Comparison of ENCODE assay signal across 8 cellular contexts in genomic region chr14:49692895-49693737, GRCh38. TPM values are rescaled to one million over a fixed set of nuclear protein-coding genes. Genes with fewer than 3 reads are reported as not detected.
DNase-seq lines count a peak whose midpoint lies in the region; ATAC-seq and TF ChIP-seq lines count a peak whose summit lies in the region.

KLHDC1 (plus strand) TSS chr14:49693120; CDS start chr14:49693195, 75 bp downstream.

- H3K36me3 Mint-ChIP-seq in T-helper 1 cell treated with Interleukin-12 subunit alpha and Interleukin-12 subunit beta and Interleukin-4 antibody, amounts not matched to agents 30 μg/mL and 1 μg/mL, for 36 hours (ENCODE audit: low read depth) = no peaks in the 10 kb centered on the region

- H3K27ac ChIP-seq in psoas muscle = peak within 1 kb of the TSS; percentile 93

- no peaks in the 10 kb centered on the region for H3K27me3 Mint-ChIP-seq in T-helper 1 cell treated with Interleukin-12 subunit alpha and Interleukin-12 subunit beta and Interleukin-4 antibody, amounts not matched to agents 30 μg/mL and 1 μg/mL, for 36 hours (ENCODE audit: low read depth)

- ATAC-seq in HG02623 (IDR thresholded peaks at IDR 0.05; ENCODE audit: unreplicated experiment) (peak; percentile 61), left ventricle myocardium superior (peak; percentile 95), psoas muscle (peak; percentile 85 to 94 (median 91))

- peak; percentile 73 for DNase-seq in GM12865 (ENCODE audit: low read depth)
- DNase-seq in NCI-H128 (lab: John Stamatoyannopoulos, UW; ENCODE audit: unreplicated experiment) = peak; percentile 45
- DNase-seq in amniotic stem cell (lab: John Stamatoyannopoulos, UW) = peak; percentile 59
- DNase-seq in left ventricle myocardium superior = peak; percentile 94
- DNase-seq in psoas muscle = peak; percentile 89 to 94
- DNase-seq in ureter (ENCODE audit: low spot score) = peak; percentile 88

- no peaks in the 10 kb centered on the region for H3K27me3 ChIP-seq in psoas muscle (ENCODE audit: insufficient read depth in 3 of 3, low read length in 2 of 3)

- WGBS in psoas muscle, 3 donors = 0 to 1% (median 0%) methylated on average over 52 to 85 of the region's 85 CpGs

- H3K36me3 ChIP-seq in psoas muscle (ENCODE audit: insufficient read depth in 1 of 2, low read depth in 1 of 2) = peaks cover 0 to 4% of the 10 kb centered on the region in 2 donors

- peak within 1 kb of the TSS; percentile 66 for H3K27ac Mint-ChIP-seq in T-helper 1 cell treated with Interleukin-12 subunit alpha and Interleukin-12 subunit beta and Interleukin-4 antibody, amounts not matched to agents 30 μg/mL and 1 μg/mL, for 36 hours

- peak within 1 kb of the TSS; percentile 87 for H3K4me3 Mint-ChIP-seq in T-helper 1 cell treated with Interleukin-12 subunit alpha and Interleukin-12 subunit beta and Interleukin-4 antibody, amounts not matched to agents 30 μg/mL and 1 μg/mL, for 36 hours

- H3K4me1 Mint-ChIP-seq in T-helper 1 cell treated with Interleukin-12 subunit alpha and Interleukin-12 subunit beta and Interleukin-4 antibody, amounts not matched to agents 30 μg/mL and 1 μg/mL, for 36 hours (ENCODE audit: low read depth) = peaks cover 29% of the 10 kb centered on the region

- peaks cover 5% of the 10 kb centered on the region for H3K4me1 ChIP-seq in psoas muscle

- intact Hi-C loops in left ventricle myocardium superior (cut with micrococcal nuclease) = no loop called here
- intact Hi-C loops in psoas muscle (cut with DNase I) = loop anchor here (2.0 to 10.0 kb wide), 3 partner anchors 58 to 69 kb away; partner anchors contain the start of gene DNAAF2 (in 2 of the 2)

- H3K9me3 ChIP-seq in psoas muscle = no peaks in the 10 kb centered on the region

- no peaks in the 10 kb centered on the region for H3K9me3 Mint-ChIP-seq in T-helper 1 cell treated with Interleukin-12 subunit alpha and Interleukin-12 subunit beta and Interleukin-4 antibody, amounts not matched to agents 30 μg/mL and 1 μg/mL, for 36 hours

- TF ChIP-seq CTCF in GM12865 (IDR thresholded peaks at IDR 0.05; ENCODE audit: insufficient read depth, low read depth, low read length, missing control alignments) (no peak), psoas muscle (IDR thresholded peaks at IDR 0.05) (no peak)

- H3K4me3 ChIP-seq in GM12865 (ENCODE audit: low read depth, low read length) = peak within 1 kb of the TSS; percentile 81
- peak within 1 kb of the TSS; percentile 75 for H3K4me3 ChIP-seq in psoas muscle

RNA-seq across cellular contexts. Expression of gene KLHDC1, which starts in this region (rescaled TPM):
- total RNA-seq in left ventricle myocardium superior (6.0 TPM), psoas muscle (1 to 10 TPM; 5.3 to 7.6 (median 6.9) TPM), ureter (9.8 TPM)
- polyA plus RNA-seq in psoas muscle = 1 to 10 TPM; 1.0 to 2.9 (median 2.4) TPM

Comparison
In these comparisons a context has a peak if more than half of its experiments do, and no peak if none do; other contexts are left out.
1. Peak in every context shown above with its lines: DNase-seq, ATAC-seq, H3K4me3 ChIP-seq and H3K27ac ChIP-seq.